ENCODE assay signal across 26 cellular contexts in genomic region chr9:77803423-77803822, GRCh38.
"Had no signal": no experiment of that assay in that cellular context is flagged by ENCODE, and none has a peak within 500 bp of the region (broad histone marks: within the 10 kb centered on the region; RNA-seq: fewer than 3 reads in every experiment).

No MANE protein-coding gene starts in this region.

- H3K4me1 Mint-ChIP-seq: stimulated activated effector memory CD8-positive, alpha-beta T cell treated with anti-CD3 and anti-CD28 coated beads, Interleukin-12 subunit alpha, Interleukin-12 subunit beta, amount 100 ng/mL, for 72 hours had no signal

- H3K36me3 ChIP-seq: left lung, sigmoid colon, thyroid gland had no signal

- H3K4me3 ChIP-seq: body of pancreas, left lung, lung, psoas muscle, sigmoid colon, thyroid gland had no signal

- H3K9me3 Mint-ChIP-seq: activated naive CD4-positive, alpha-beta T cell treated with anti-CD3 and anti-CD28 coated beads, Interleukin-2, amount 50 U/mL, for 72 hours; natural killer cell; stimulated activated effector memory CD8-positive, alpha-beta T cell treated with anti-CD3 and anti-CD28 coated beads, Interleukin-12 subunit alpha, Interleukin-12 subunit beta, amount 100 ng/mL, for 72 hours; stimulated activated naive CD8-positive, alpha-beta T cell treated with anti-CD3 and anti-CD28 coated beads, Interleukin-15, Interleukin-2, amounts not matched to agents 100 ng/mL and 50 ng/mL, for 24 hours had no signal

- H3K36me3 Mint-ChIP-seq: stimulated activated effector memory CD8-positive, alpha-beta T cell treated with anti-CD3 and anti-CD28 coated beads, Interleukin-12 subunit alpha, Interleukin-12 subunit beta, amount 100 ng/mL, for 72 hours had no signal

- H3K27me3 Mint-ChIP-seq: stimulated activated naive CD8-positive, alpha-beta T cell treated with anti-CD3 and anti-CD28 coated beads, Interleukin-15, Interleukin-2, amounts not matched to agents 100 ng/mL and 50 ng/mL, for 24 hours had no signal

- H3K27ac ChIP-seq: body of pancreas, psoas muscle, sigmoid colon, thyroid gland, VCaP had no signal

- DNase-seq: activated CD4-positive, alpha-beta T cell treated with anti-CD3 and anti-CD28 coated beads for 4 hours; activated CD4-positive, alpha-beta T cell treated with anti-CD3 and anti-CD28 coated beads, Interleukin-2, amount 50 U/mL, for 4 hours; activated naive CD4-positive, alpha-beta T cell; activated T-cell treated with anti-CD3 and anti-CD28 coated beads for 4 hours; activated T-cell treated with anti-CD3 and anti-CD28 coated beads, Interleukin-2, amount 50 U/mL, for 72 hours; anterior cingulate cortex; body of pancreas; dermis blood vessel endothelial cell; effector CD8-positive, alpha-beta T cell; left lung; mesendoderm; natural killer cell; psoas muscle; sigmoid colon; small intestine; stimulated activated CD4-positive, alpha-beta T cell treated with anti-CD3 and anti-CD28 coated beads, Interleukin-4, amount 100 ng/mL, for 24 hours had no signal

- H3K27me3 ChIP-seq: body of pancreas, left lung, sigmoid colon, thyroid gland had no signal

- H3K27ac Mint-ChIP-seq: activated naive CD4-positive, alpha-beta T cell treated with anti-CD3 and anti-CD28 coated beads, Interleukin-2, amount 50 U/mL, for 72 hours; activated T-cell treated with anti-CD3 and anti-CD28 coated beads, Interleukin-2, amount 50 U/mL, for 72 hours; natural killer cell; stimulated activated effector memory CD8-positive, alpha-beta T cell treated with anti-CD3 and anti-CD28 coated beads, Interleukin-12 subunit alpha, Interleukin-12 subunit beta, amount 100 ng/mL, for 72 hours; stimulated activated naive CD8-positive, alpha-beta T cell treated with anti-CD3 and anti-CD28 coated beads, Interleukin-15, Interleukin-2, amounts not matched to agents 100 ng/mL and 50 ng/mL, for 24 hours had no signal

- H3K9me3 ChIP-seq: body of pancreas, left lung, psoas muscle, sigmoid colon, thyroid gland had no signal

- H3K4me3 Mint-ChIP-seq: activated T-cell treated with anti-CD3 and anti-CD28 coated beads, Interleukin-2, amount 50 U/mL, for 72 hours; natural killer cell; stimulated activated effector memory CD8-positive, alpha-beta T cell treated with anti-CD3 and anti-CD28 coated beads, Interleukin-12 subunit alpha, Interleukin-12 subunit beta, amount 100 ng/mL, for 72 hours; stimulated activated naive CD8-positive, alpha-beta T cell treated with anti-CD3 and anti-CD28 coated beads, Interleukin-15, Interleukin-2, amounts not matched to agents 100 ng/mL and 50 ng/mL, for 24 hours had no signal

- FAIRE-seq: colon, endometrium, frontal cortex, small intestine, TTC549 had no signal

- ATAC-seq: activated naive CD4-positive, alpha-beta T cell treated with anti-CD3 and anti-CD28 coated beads, Interleukin-2, amount 50 U/mL, for 72 hours; activated T-cell treated with anti-CD3 and anti-CD28 coated beads, Interleukin-2, amount 50 U/mL, for 72 hours; body of pancreas; natural killer cell; psoas muscle; stimulated activated effector memory CD8-positive, alpha-beta T cell treated with anti-CD3 and anti-CD28 coated beads, Interleukin-12 subunit alpha, Interleukin-12 subunit beta, amount 100 ng/mL, for 72 hours had no signal
